In the genomic region with DNA sequence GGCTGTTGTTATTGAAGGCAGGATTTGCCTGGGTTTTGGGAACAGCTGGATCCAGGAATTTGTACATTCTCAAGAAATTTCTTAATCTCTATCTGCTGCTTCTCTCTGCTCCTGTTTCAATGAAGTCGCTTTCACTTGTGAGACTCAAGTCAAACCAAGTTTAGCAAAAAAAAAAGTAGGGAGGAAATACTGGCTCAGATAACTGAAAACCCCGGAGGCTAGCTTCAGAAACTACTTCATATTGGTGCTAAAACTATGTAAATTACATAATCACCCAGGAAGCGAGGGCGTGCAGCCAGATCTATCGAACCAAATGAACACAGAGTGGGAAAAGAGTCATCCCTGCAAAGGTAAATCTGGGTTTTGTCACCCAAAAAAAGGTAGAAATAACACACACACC, we compare ENCODE assay signal across 19 cellular contexts.
DNase-seq lines count a peak whose midpoint lies in the region; ATAC-seq, FAIRE-seq and TF ChIP-seq lines count a peak whose summit lies in the region.
"Had no signal": no experiment of that assay in that cellular context is flagged by ENCODE, and none has a peak within 500 bp of the region (broad histone marks: within the 10 kb centered on the region; RNA-seq: fewer than 3 reads in every experiment).

No MANE protein-coding gene starts in this region.

- H3K4me1 ChIP-seq in hepatocyte (ENCODE audit: insufficient read depth) (peaks cover 4% of the 10 kb centered on the region), smooth muscle cell (ENCODE audit: low read depth) (peaks cover 30% of the 10 kb centered on the region)
- H3K4me1 ChIP-seq: ascending aorta, psoas muscle had no signal

- H3K9ac ChIP-seq in smooth muscle cell (ENCODE audit: low read depth): peak overlapping the region; percentile 24

- no peaks in the 10 kb centered on the region for H3K9me3 ChIP-seq in hepatocyte (ENCODE audit: low read depth)
- no peaks in the 10 kb centered on the region for H3K9me3 ChIP-seq in smooth muscle cell (replicated peaks; ENCODE audit: low read depth)
- H3K9me3 ChIP-seq: ascending aorta, psoas muscle had no signal

- H3K36me3 ChIP-seq in bronchial epithelial cell (ENCODE audit: control insufficient read depth, insufficient read depth, low read length) (no peaks in the 10 kb centered on the region), hepatocyte (replicated peaks; ENCODE audit: insufficient read depth, low read depth) (no peaks in the 10 kb centered on the region), smooth muscle cell (ENCODE audit: low read depth) (no peaks in the 10 kb centered on the region)
- H3K36me3 ChIP-seq: ascending aorta had no signal

- no peak overlapping the region for H3K4me3 ChIP-seq in bronchial epithelial cell (ENCODE audit: low read depth, low read length)
- H3K4me3 ChIP-seq in hepatocyte: no peak overlapping the region
- no peak overlapping the region for H3K4me3 ChIP-seq in smooth muscle cell
- H3K4me3 ChIP-seq: ascending aorta, psoas muscle had no signal

- H2AFZ ChIP-seq in hepatocyte: no peak overlapping the region
- H2AFZ ChIP-seq in smooth muscle cell (ENCODE audit: low read depth): peak overlapping the region; percentile 36

- ATAC-seq in HG02571 (IDR thresholded peaks at IDR 0.05; ENCODE audit: unreplicated experiment): no peak
- ATAC-seq: activated CD4-positive, alpha-beta T cell treated with anti-CD3 and anti-CD28 coated beads for 36 hours; effector memory CD8-positive, alpha-beta T cell; psoas muscle had no signal

- peak overlapping the region; percentile 25 for H3K27ac ChIP-seq in hepatocyte
- peak overlapping the region; percentile 55 for H3K27ac ChIP-seq in smooth muscle cell (ENCODE audit: low read depth)
- H3K27ac ChIP-seq: ascending aorta, psoas muscle had no signal

- no peaks in the 10 kb centered on the region for H3K27me3 ChIP-seq in bronchial epithelial cell (ENCODE audit: control insufficient read depth, insufficient read depth, low read length)
- H3K27me3 ChIP-seq in hepatocyte: peaks cover 3% of the 10 kb centered on the region
- no peaks in the 10 kb centered on the region for H3K27me3 ChIP-seq in smooth muscle cell (ENCODE audit: low read depth)
- H3K27me3 ChIP-seq: ascending aorta had no signal

- TF ChIP-seq CTCF in GM13976 (IDR thresholded peaks at IDR 0.05; ENCODE audit: borderline replicate concordance, control extremely low read depth, extremely low read depth, insufficient read depth, missing control alignments) (no peak), bronchial epithelial cell (IDR thresholded peaks at IDR 0.05; ENCODE audit: insufficient read depth, low read length, severe bottlenecking) (no peak), hepatocyte (IDR thresholded peaks at IDR 0.05; ENCODE audit: poor library complexity) (no peak), smooth muscle cell (IDR thresholded peaks at IDR 0.05; ENCODE audit: borderline replicate concordance, insufficient read depth, poor library complexity, severe bottlenecking) (no peak)

- in situ Hi-C loops in GM13976 (cut with MboI; ENCODE audit: low sequenced_read_pairs, unreplicated experiment): no loop called here

- H3F3A ChIP-seq in smooth muscle cell (ENCODE audit: low read depth): no peaks in the 10 kb centered on the region

- peak; percentile 21 for DNase-seq in GM13976 (ENCODE audit: low spot score)
- DNase-seq in bronchial epithelial cell (ENCODE audit: low read depth): peak; percentile 75
- no peak for DNase-seq in hepatocyte (ENCODE audit: low spot score)
- no peak for DNase-seq in smooth muscle cell (lab: John Stamatoyannopoulos, UW; ENCODE audit: unreplicated experiment)
- DNase-seq in glomerular visceral epithelial cell (ENCODE audit: extremely low spot score): no peak
- no peak for DNase-seq in kidney glomerular epithelial cell (lab: John Stamatoyannopoulos, UW)
- DNase-seq in CD1c-positive myeloid dendritic cell (ENCODE audit: extremely low spot score): no peak
- DNase-seq: activated CD4-positive, alpha-beta T cell treated with anti-CD3 and anti-CD28 coated beads for 36 hours; CD4-positive, alpha-beta T cell; effector memory CD8-positive, alpha-beta T cell; GF-D8; NCI-H1105 treated with DMSO at 0.1 percent for 48 hours; stimulated activated CD4-positive, alpha-beta T cell treated with anti-CD3 and anti-CD28 coated beads, Interleukin-4, amount 100 ng/mL, for 1 hour; stimulated activated naive CD4-positive, alpha-beta T cell; T-helper 2 cell had no signal

- no peaks in the 10 kb centered on the region for H3K9me2 ChIP-seq in hepatocyte (replicated peaks; ENCODE audit: insufficient read depth)

- FAIRE-seq in bronchial epithelial cell (lab: Jason Lieb, UNC): no peak
- FAIRE-seq: RCC 7860 had no signal

- WGBS in hepatocyte (ENCODE audit: low lambda C conversion rate, missing lambda C conversion rate): 61% methylated on average over 5 of the region's 5 CpGs
- WGBS in smooth muscle cell (ENCODE audit: low lambda C conversion rate): 6% methylated on average over 5 of the region's 5 CpGs

- no peaks in the 10 kb centered on the region for H3K79me2 ChIP-seq in hepatocyte
- no peaks in the 10 kb centered on the region for H3K79me2 ChIP-seq in smooth muscle cell (ENCODE audit: low read depth)

- no peaks in the 10 kb centered on the region for H4K20me1 ChIP-seq in hepatocyte (ENCODE audit: insufficient read depth, poor library complexity, severe bottlenecking)
- H4K20me1 ChIP-seq in smooth muscle cell (ENCODE audit: low read depth): no peaks in the 10 kb centered on the region

- H3K4me2 ChIP-seq in hepatocyte (peak overlapping the region; percentile 36), smooth muscle cell (peak overlapping the region; percentile 79)

Comparison
In these comparisons a context has a peak if more than half of its experiments do, and no peak if none do; other contexts are left out.
1. DNase-seq: peak in GM13976 (single experiment) and bronchial epithelial cell (single experiment); none in hepatocyte (single experiment), smooth muscle cell (single experiment), glomerular visceral epithelial cell (single experiment), kidney glomerular epithelial cell (single experiment) and CD1c-positive myeloid dendritic cell (single experiment).